Comparison of ENCODE assay signal across 11 cellular contexts in genomic region chr3:23991236-23992050, GRCh38. TPM values are rescaled to one million over a fixed set of nuclear protein-coding genes. Genes with fewer than 3 reads are reported as not detected.
DNase-seq lines count a peak whose midpoint lies in the region; ATAC-seq, FAIRE-seq and TF ChIP-seq lines count a peak whose summit lies in the region.
"Had no signal": no experiment of that assay in that cellular context is flagged by ENCODE, and none has a peak within 500 bp of the region (broad histone marks: within the 10 kb centered on the region; RNA-seq: fewer than 3 reads in every experiment).

No MANE protein-coding gene starts in this region.

- H3K4me3 ChIP-seq in suprapubic skin = no peak overlapping the region
- H3K4me3 ChIP-seq in H7 (ENCODE audit: insufficient read depth, low read depth, low read length) = no peak overlapping the region

- FAIRE-seq in urothelium cell line (lab: Jason Lieb, UNC) = no peak

- H3K36me3 ChIP-seq in suprapubic skin = no peaks in the 10 kb centered on the region
- H3K36me3 ChIP-seq in H7 (replicated peaks; ENCODE audit: control insufficient read depth, insufficient read depth, low read length) = no peaks in the 10 kb centered on the region

- H3K4me1 ChIP-seq in suprapubic skin = peaks cover 34% of the 10 kb centered on the region

- H3K9me3 ChIP-seq in suprapubic skin = no peaks in the 10 kb centered on the region

- peak; percentile 8 for DNase-seq in NCI-H2107 treated with DMSO at 0.1 percent for 48 hours (lab: John Stamatoyannopoulos, UW; ENCODE audit: unreplicated experiment)
- DNase-seq in NCI-H2107 (lab: John Stamatoyannopoulos, UW) = no peak
- peak; percentile 16 for DNase-seq in iris pigment epithelial cell (ENCODE audit: low read depth)
- no peak for DNase-seq in suprapubic skin (ENCODE audit: low spot score in 2 of 2)
- no peak for DNase-seq in H7
- no peak for DNase-seq in urothelium cell line (ENCODE audit: low spot score)
- no peak for DNase-seq in omental fat pad (ENCODE audit: low spot score)
- DNase-seq: activated effector memory CD4-positive, alpha-beta T cell treated with anti-CD3 and anti-CD28 coated beads, Interleukin-2, amount 50 U/mL, for 16 hours; T-helper 2 cell had no signal

- H3K27me3 ChIP-seq in suprapubic skin = no peaks in the 10 kb centered on the region
- H3K27me3 ChIP-seq in H7 (ENCODE audit: control insufficient read depth, insufficient read depth, low read length) = no peaks in the 10 kb centered on the region

- no peak for TF ChIP-seq POLR2A in suprapubic skin (IDR thresholded peaks at IDR 0.05)

- TF ChIP-seq EP300 in suprapubic skin (IDR thresholded peaks at IDR 0.05) = no peak

- ATAC-seq in SK-N-SH treated with all-trans-retinoic acid at 6 μM for 48 hours = peak; percentile 75
- no peak for ATAC-seq in omental fat pad (ENCODE audit: low FRiP score)
- ATAC-seq: HCT116 had no signal

- peak overlapping the region; percentile 54 for H3K27ac ChIP-seq in suprapubic skin

- 74% methylated on average over 7 of the region's 7 CpGs for WGBS in suprapubic skin

- TF ChIP-seq CTCF in suprapubic skin (IDR thresholded peaks at IDR 0.05) (no peak), omental fat pad (IDR thresholded peaks at IDR 0.05) (no peak)

TF ChIP-seq in SK-N-SH treated with all-trans-retinoic acid at 6 μM for 48 hours, 23 proteins besides CTCF, POLR2A, EP300 and RAD21:
- no peak for TF ChIP-seq PPARA (CRISPR knock-in tag; IDR thresholded peaks at IDR 0.05; ENCODE audit: borderline replicate concordance)
- TF ChIP-seq, protein P1, sequence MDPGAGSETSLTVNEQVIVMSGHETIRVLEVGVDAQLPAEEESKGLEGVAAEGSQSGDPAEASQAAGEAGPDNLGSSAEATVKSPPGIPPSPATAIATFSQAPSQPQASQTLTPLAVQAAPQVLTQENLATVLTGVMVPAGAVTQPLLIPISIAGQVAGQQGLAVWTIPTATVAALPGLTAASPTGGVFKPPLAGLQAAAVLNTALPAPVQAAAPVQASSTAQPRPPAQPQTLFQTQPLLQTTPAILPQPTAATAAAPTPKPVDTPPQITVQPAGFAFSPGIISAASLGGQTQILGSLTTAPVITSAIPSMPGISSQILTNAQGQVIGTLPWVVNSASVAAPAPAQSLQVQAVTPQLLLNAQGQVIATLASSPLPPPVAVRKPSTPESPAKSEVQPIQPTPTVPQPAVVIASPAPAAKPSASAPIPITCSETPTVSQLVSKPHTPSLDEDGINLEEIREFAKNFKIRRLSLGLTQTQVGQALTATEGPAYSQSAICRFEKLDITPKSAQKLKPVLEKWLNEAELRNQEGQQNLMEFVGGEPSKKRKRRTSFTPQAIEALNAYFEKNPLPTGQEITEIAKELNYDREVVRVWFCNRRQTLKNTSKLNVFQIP (CRISPR knock-in tag; IDR thresholded peaks at IDR 0.05; ENCODE audit: borderline replicate concordance, low read depth) = no peak
- TF ChIP-seq PATZ1 (CRISPR knock-in tag; IDR thresholded peaks at IDR 0.05; ENCODE audit: borderline replicate concordance) = peak; percentile 12; the same call in 1 of the 2 replicates
- no peak for TF ChIP-seq ARNTL (CRISPR knock-in tag; IDR thresholded peaks at IDR 0.05; ENCODE audit: borderline replicate concordance, low read depth)
- TF ChIP-seq ZNF565 (CRISPR knock-in tag; conservative IDR thresholded peaks at IDR 0.05; ENCODE audit: low read depth) = no peak
- TF ChIP-seq GLIS3 (CRISPR knock-in tag; IDR thresholded peaks at IDR 0.05) = no peak
- no peak for TF ChIP-seq RARB (CRISPR knock-in tag; IDR thresholded peaks at IDR 0.05)
- TF ChIP-seq ZNF70 (CRISPR knock-in tag; IDR thresholded peaks at IDR 0.05) = 0 out of 2 replicates have a peak, but pooled peaks have one; percentile 23
- TF ChIP-seq TOX (CRISPR knock-in tag; IDR thresholded peaks at IDR 0.05; ENCODE audit: borderline replicate concordance) = no peak
- TF ChIP-seq TCF4 (CRISPR knock-in tag; IDR thresholded peaks at IDR 0.05; ENCODE audit: borderline replicate concordance) = peak; percentile 58

RNA-seq across cellular contexts. Expression of gene NR1D2, which starts 46.4 kb away (rescaled TPM):
- total RNA-seq in suprapubic skin = 10 to 100 TPM; 24.4 to 44.1 (median 39.1) TPM
- total RNA-seq in H7 (2014; rRNA removed; shearing (Covaris generic)) = 9.5 and 13.3 TPM in 2 replicates
- total RNA-seq in omental fat pad = 10 to 100 TPM; 19.6 to 36.9 (median 22.7) TPM

Comparison
In these comparisons a context has a peak if more than half of its experiments do, and no peak if none do; other contexts are left out.
1. DNase-seq: peak in NCI-H2107 treated with DMSO at 0.1 percent for 48 hours (single experiment) and iris pigment epithelial cell (single experiment); none in NCI-H2107 (single experiment), suprapubic skin (0 of 2), H7 (single experiment), urothelium cell line (single experiment) and omental fat pad (single experiment).